Comparison of ENCODE assay signal across 35 cellular contexts in the genomic region with DNA sequence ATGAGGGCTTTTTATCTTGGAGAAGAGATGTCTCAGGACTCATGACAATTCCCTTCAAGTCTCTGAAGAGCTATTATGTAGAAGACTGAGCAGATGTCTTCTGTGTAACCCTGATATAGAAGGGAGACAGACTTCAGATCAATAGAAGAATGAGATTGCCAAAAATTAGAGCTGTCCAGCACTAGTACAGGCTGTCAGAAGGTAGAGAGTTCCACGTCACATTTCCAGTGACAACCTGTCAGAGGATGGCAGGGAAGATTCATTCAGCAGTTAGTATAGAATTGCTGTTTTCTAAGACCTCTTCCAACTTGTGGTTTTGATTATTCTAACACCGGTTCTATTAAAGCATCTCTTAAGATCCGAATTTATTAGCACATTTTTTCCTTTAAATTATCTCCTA.
"Had no signal": no experiment of that assay in that cellular context is flagged by ENCODE, and none has a peak within 500 bp of the region (broad histone marks: within the 10 kb centered on the region; RNA-seq: fewer than 3 reads in every experiment).

No MANE protein-coding gene starts in this region.

- FAIRE-seq: astrocyte, bronchial epithelial cell had no signal

- ATAC-seq: activated naive CD4-positive, alpha-beta T cell treated with anti-CD3 and anti-CD28 coated beads, Interleukin-2, amount 50 U/mL, for 72 hours; activated naive CD8-positive, alpha-beta T cell treated with anti-CD3 and anti-CD28 coated beads, Interleukin-2, amount 50 U/mL, for 24 hours; activated T-cell treated with anti-CD3 and anti-CD28 coated beads, Interleukin-2, amount 50 U/mL, for 4 hours; activated T-cell treated with anti-CD3 and anti-CD28 coated beads, Interleukin-2, amount 50 U/mL, for 72 hours; activated T-helper 17 cell treated with anti-CD3 and anti-CD28 coated beads, Interleukin-2, amount 50 U/mL, for 72 hours; body of pancreas had no signal

- H3K27ac ChIP-seq: adrenal gland, ascending aorta, body of pancreas, brain microvascular endothelial cell, breast epithelium, cardiac muscle cell had no signal

- H3K27me3 ChIP-seq: adrenal gland, ascending aorta, body of pancreas, brain microvascular endothelial cell, breast epithelium, cardiac muscle cell had no signal

- DNase-seq: activated effector memory CD4-positive, alpha-beta T cell treated with anti-CD3 and anti-CD28 coated beads, Interleukin-2, amount 50 U/mL, for 16 hours; activated effector memory CD4-positive, alpha-beta T cell treated with Interleukin-2 at 50 U/mL for 16 hours; activated gamma-delta T cell; activated gamma-delta T cell treated with Interleukin-2 at 50 U/mL for 16 hours; activated naive CD4-positive, alpha-beta T cell; activated naive CD4-positive, alpha-beta T cell treated with anti-CD3 and anti-CD28 coated beads for 36 hours; activated naive CD4-positive, alpha-beta T cell treated with anti-CD3 and anti-CD28 coated beads, Interleukin-2, amount 10 ng/mL, durations not matched to agents 7 days and 5 days; activated naive CD4-positive, alpha-beta T cell treated with anti-CD3 and anti-CD28 coated beads, Interleukin-2, amount 50 U/mL, for 16 hours; activated naive CD4-positive, alpha-beta T cell treated with Interleukin-2 at 50 U/mL for 16 hours; activated naive CD8-positive, alpha-beta T cell treated with anti-CD3 and anti-CD28 coated beads for 36 hours; activated naive CD8-positive, alpha-beta T cell treated with anti-CD3 and anti-CD28 coated beads, Interleukin-2, amount 10 ng/mL, durations not matched to agents 7 days and 5 days; activated naive CD8-positive, alpha-beta T cell treated with anti-CD3 and anti-CD28 coated beads, Interleukin-2, amount 50 U/mL, for 24 hours; activated T-cell treated with anti-CD3 and anti-CD28 coated beads for 4 hours; activated T-cell treated with anti-CD3 and anti-CD28 coated beads, Interleukin-2, amount 50 U/mL, for 1 hour; activated T-cell treated with anti-CD3 and anti-CD28 coated beads, Interleukin-2, amount 50 U/mL, for 24 hours; activated T-cell treated with anti-CD3 and anti-CD28 coated beads, Interleukin-2, amount 50 U/mL, for 4 hours; activated T-cell treated with anti-CD3 and anti-CD28 coated beads, Interleukin-2, amount 50 U/mL, for 48 hours; activated T-cell treated with anti-CD3 and anti-CD28 coated beads, Interleukin-2, amount 50 U/mL, for 72 hours; adrenal gland; amniotic stem cell; amygdala; anterior cingulate cortex; aorta; body of pancreas; brain microvascular endothelial cell; caudate nucleus; central memory CD4-positive, alpha-beta T cell; cerebellar nuclear complex had no signal

- H3K9me3 ChIP-seq: adrenal gland, ascending aorta, body of pancreas, breast epithelium had no signal

- H3K36me3 ChIP-seq: adrenal gland, ascending aorta, brain microvascular endothelial cell, breast epithelium, cardiac muscle cell had no signal

- H3K4me3 ChIP-seq: adrenal gland, ascending aorta, body of pancreas, breast epithelium, cardiac muscle cell had no signal

- H3K4me1 ChIP-seq: adrenal gland, ascending aorta, body of pancreas, breast epithelium had no signal
